7 cellular contexts compared by ENCODE assay signal in the genomic region with DNA sequence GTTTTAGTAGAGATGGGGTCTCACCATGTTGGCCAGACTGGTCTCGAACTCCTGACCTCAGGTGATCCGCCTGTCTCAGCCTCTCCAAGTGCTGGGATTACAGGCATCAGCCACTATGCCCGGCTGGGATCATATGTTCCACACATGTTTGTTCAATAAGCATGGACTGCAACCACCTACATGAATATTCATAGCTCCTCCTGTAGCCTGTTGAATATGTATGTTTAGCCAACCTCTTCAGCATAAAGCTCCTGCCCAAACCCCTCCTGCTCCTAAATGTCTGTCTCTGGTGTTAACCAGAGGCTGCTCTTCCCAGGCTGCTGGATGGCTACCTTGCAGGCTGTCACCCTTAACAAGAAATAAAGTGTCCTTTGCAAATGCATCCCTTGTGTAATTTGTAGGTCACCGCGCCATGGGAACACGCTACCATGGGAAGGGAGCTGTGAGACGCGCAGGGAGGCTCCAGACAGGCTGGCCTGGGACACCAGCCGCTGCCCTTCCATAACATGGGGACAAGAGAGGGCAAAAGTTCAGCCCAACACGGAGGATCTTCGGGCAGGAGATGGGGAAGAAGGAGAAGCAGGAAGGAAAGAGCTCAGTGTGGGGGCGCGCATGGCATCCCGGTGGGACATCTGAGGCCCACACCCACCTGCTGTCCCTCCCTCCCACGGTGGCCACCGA. TPM values are rescaled to one million over a fixed set of nuclear protein-coding genes. Genes with fewer than 3 reads are reported as not detected.
DNase-seq lines count a peak whose midpoint lies in the region; ATAC-seq, FAIRE-seq and TF ChIP-seq lines count a peak whose summit lies in the region.
"Not testable (repeated sequence)": the region's sequence is repeated elsewhere in the genome, so short reads cannot be mapped to it uniquely, and the experiment has no call there.

No MANE protein-coding gene starts in this region.

- POLR2A ChIA-PET in T-cell (lab: Charles Lee), result not testable (repeated sequence)

- CTCF ChIA-PET in T-cell (lab: Charles Lee), result interaction anchor here in 1 of 2 donors (0.5 to 0.7 kb wide), 2 partner anchors 35 to 56 kb away, joined by 5 to 7 read pairs; no protein-coding TSS in a partner anchor

- H3K36me3 Mint-ChIP-seq in T-cell, result peaks cover 18% of the 10 kb centered on the region

- not testable (repeated sequence) for H3K27me3 Mint-ChIP-seq in T-cell

- ATAC-seq in HG03521 (IDR thresholded peaks at IDR 0.05; ENCODE audit: unreplicated experiment), result peak; percentile 16
- ATAC-seq in T-cell (replicated peaks in 1 of 4); lung (ENCODE audit: insufficient read depth, low FRiP score): not testable (repeated sequence)

- not testable (repeated sequence) for H3K9me3 ChIP-seq in lung (ENCODE audit: control insufficient read depth in 2 of 2, insufficient read depth in 1 of 2, low read length in 1 of 2)

- not testable (repeated sequence) for TF ChIP-seq CTCF in fibroblast of mammary gland (conservative IDR thresholded peaks at IDR 0.05; ENCODE audit: control insufficient read depth, insufficient read depth, low read depth, low read length); lung (IDR thresholded peaks at IDR 0.05; ENCODE audit: control extremely low read depth, extremely low read depth)

- peak overlapping the region; percentile 12 to 51 for H3K27ac ChIP-seq in lung (ENCODE audit: low read depth in 1 of 2, low read length in 1 of 2)

- WGBS in lung, 2 donors, result 42 to 43% methylated on average over 16 of the region's 16 CpGs

- H3K4me3 ChIP-seq in fibroblast of mammary gland (ENCODE audit: control insufficient read depth, low read depth, low read length); lung: not testable (repeated sequence)

- peaks cover 44 to 63% (median 62%) of the 10 kb centered on the region in 3 donors for H3K4me1 Mint-ChIP-seq in T-cell

- peak overlapping the region; percentile 57 to 92 (median 80) for H3K4me3 Mint-ChIP-seq in T-cell

- DNase-seq in GM12892 (ENCODE audit: insufficient read length); T-cell; lung (ENCODE audit: low spot score): not testable (repeated sequence)
- DNase-seq in amniotic epithelial cell (ENCODE audit: low read depth), result peak; percentile 32
- DNase-seq in fibroblast of mammary gland (ENCODE audit: low read depth), result peak; percentile 3
- peak; percentile 35 for DNase-seq in retina

- TF ChIP-seq POLR2A in GM12892 (IDR thresholded peaks at IDR 0.05; ENCODE audit: low read depth, low read length), result not testable (repeated sequence)

- H3K27me3 ChIP-seq in lung (ENCODE audit: control insufficient read depth, insufficient read depth), result not testable (repeated sequence)

- H3K9me3 Mint-ChIP-seq in T-cell, result not testable (repeated sequence)

- peak overlapping the region; percentile 96 to 98 for H3K27ac Mint-ChIP-seq in T-cell

- not testable (repeated sequence) for H3K4me1 ChIP-seq in lung (ENCODE audit: control insufficient read depth in 2 of 2, insufficient read depth in 2 of 2, low read length in 2 of 2)

- peak; percentile 95 for FAIRE-seq in GM12892 (lab: Jason Lieb, UNC)

- not testable (repeated sequence) for H3K36me3 ChIP-seq in lung (ENCODE audit: control insufficient read depth in 2 of 2, insufficient read depth in 2 of 2, low read length in 2 of 2)

RNA-seq across cellular contexts. Expression of gene APOBEC3D, which starts 0.8 kb away (rescaled TPM):
- polyA plus RNA-seq in GM12892 (2012; ENCODE audit: missing spikeins), result 10.2 TPM
- 10 to 100 TPM; 17.1 to 27.2 (median 24.4) TPM for total RNA-seq in T-cell
- total RNA-seq in lung, result 1 to 10 TPM; 2.5 to 2.6 TPM
- 1 to 10 TPM; 1.4 to 1.7 TPM for polyA plus RNA-seq in lung

RNA-seq across cellular contexts. Expression of gene APOBEC3C, which starts 6.1 kb away (rescaled TPM):
- polyA plus RNA-seq in GM12892 (2012; ENCODE audit: missing spikeins), result 69.7 TPM
- total RNA-seq in T-cell (10 to 100 TPM; 32.9 to 61.7 (median 52.1) TPM), lung (10 to 100 TPM; 11.1 to 21.7 TPM)
- polyA plus RNA-seq in lung, result 10 to 100 TPM; 12.0 to 15.3 TPM

RNA-seq across cellular contexts. Expression of gene APOBEC3F, which starts 20.6 kb away (rescaled TPM):
- polyA plus RNA-seq in GM12892 (2012; ENCODE audit: missing spikeins), result 11.1 TPM
- 10 to 100 TPM; 14.3 to 29.1 (median 18.5) TPM for total RNA-seq in T-cell
- total RNA-seq in lung, result 10 to 100 TPM in 1 of 2 donors, 1 to 10 TPM in 1; 7.7 to 12.1 TPM
- 1 to 10 TPM; 3.6 to 4.3 TPM for polyA plus RNA-seq in lung

RNA-seq across cellular contexts. Expression of gene APOBEC3B, which starts 38.0 kb away (rescaled TPM):
- polyA plus RNA-seq in GM12892 (2012; ENCODE audit: missing spikeins), result 21.6 TPM
- total RNA-seq in T-cell, result 1 to 10 TPM; 1.4 to 2.4 (median 1.9) TPM
- total RNA-seq in lung, result 1 to 10 TPM; 1.0 to 4.5 TPM
- 1 to 10 TPM; 2.7 to 4.4 TPM for polyA plus RNA-seq in lung

RNA-seq across cellular contexts. Expression of gene APOBEC3G, which starts 57.0 kb away (rescaled TPM):
- polyA plus RNA-seq in GM12892 (2012; ENCODE audit: missing spikeins), result 90.5 TPM
- total RNA-seq in T-cell, result 10 to 100 TPM; 29.7 to 71.3 (median 62.7) TPM
- total RNA-seq in lung, result 10 to 100 TPM; 12.8 to 15.2 TPM
- polyA plus RNA-seq in lung, result 10 to 100 TPM in 1 of 2 donors, 1 to 10 TPM in 1; 6.5 to 15.5 TPM

Comparison
In these comparisons a context has a peak if more than half of its experiments do, and no peak if none do; other contexts are left out.
1. RNA of gene APOBEC3D, which starts 0.8 kb away (total RNA-seq): 17.1 to 27.2 TPM in T-cell; 2.5 to 2.6 TPM in lung; every median in the first group is over 4 times any median in the second.